ENCODE assay signal across 8 cellular contexts in genomic region chr9:33750839-33751339, GRCh38. TPM values are rescaled to one million over a fixed set of nuclear protein-coding genes. Genes with fewer than 3 reads are reported as not detected.
DNase-seq lines count a peak whose midpoint lies in the region; ATAC-seq and TF ChIP-seq lines count a peak whose summit lies in the region.

No MANE protein-coding gene starts in this region.

- no peaks in the 10 kb centered on the region for H3K9me3 Mint-ChIP-seq in activated T-helper 17 cell treated with anti-CD3 and anti-CD28 coated beads, Interleukin-2, amount 50 U/mL, for 72 hours

- H3K27me3 Mint-ChIP-seq in activated T-helper 17 cell treated with anti-CD3 and anti-CD28 coated beads, Interleukin-2, amount 50 U/mL, for 72 hours = peaks cover 44% of the 10 kb centered on the region

- H3K4me3 Mint-ChIP-seq in activated T-helper 17 cell treated with anti-CD3 and anti-CD28 coated beads, Interleukin-2, amount 50 U/mL, for 72 hours = peak overlapping the region; percentile 19

- H3K4me3 ChIP-seq in fibroblast of the aortic adventitia (ENCODE audit: low read depth, low read length) (peak overlapping the region; percentile 85), skeletal muscle cell (ENCODE audit: low read depth, low read length) (peak overlapping the region; percentile 56)

- H3K4me1 Mint-ChIP-seq in activated T-helper 17 cell treated with anti-CD3 and anti-CD28 coated beads, Interleukin-2, amount 50 U/mL, for 72 hours = peaks cover 5% of the 10 kb centered on the region

- TF ChIP-seq CTCF in fibroblast of the aortic adventitia (IDR thresholded peaks at IDR 0.05; ENCODE audit: insufficient read depth, low read length) = no peak

- peak; percentile 16 for DNase-seq in NCI-H2227 (lab: John Stamatoyannopoulos, UW; ENCODE audit: unreplicated experiment)
- no peak for DNase-seq in NCI-H2227 treated with DMSO at 0.1 percent for 48 hours (lab: John Stamatoyannopoulos, UW)
- no peak for DNase-seq in fibroblast of the aortic adventitia (ENCODE audit: low read depth)
- DNase-seq in skeletal muscle cell (ENCODE audit: low read depth) = no peak
- DNase-seq in UCSD-AML1 (lab: John Stamatoyannopoulos, UW; ENCODE audit: unreplicated experiment) = no peak
- no peak for DNase-seq in cortex of kidney (lab: John Stamatoyannopoulos, UW)

- H3K27ac Mint-ChIP-seq in activated T-helper 17 cell treated with anti-CD3 and anti-CD28 coated beads, Interleukin-2, amount 50 U/mL, for 72 hours = no peak overlapping the region

- peaks cover 6% of the 10 kb centered on the region for H3K36me3 Mint-ChIP-seq in activated T-helper 17 cell treated with anti-CD3 and anti-CD28 coated beads, Interleukin-2, amount 50 U/mL, for 72 hours (ENCODE audit: low read depth)

- ATAC-seq in activated T-helper 17 cell treated with anti-CD3 and anti-CD28 coated beads, Interleukin-2, amount 50 U/mL, for 72 hours (replicated peaks) = no peak
- ATAC-seq in GM18517 (IDR thresholded peaks at IDR 0.05; ENCODE audit: unreplicated experiment) = no peak

RNA-seq across cellular contexts. Expression of gene PRSS3, which starts 44.5 kb away (rescaled TPM):
- not detected for total RNA-seq in activated T-helper 17 cell treated with anti-CD3 and anti-CD28 coated beads, Interleukin-2, amount 50 U/mL, for 72 hours
- total RNA-seq in fibroblast of the aortic adventitia (ENCODE audit: low replicate concordance) = 5.7 and 145 TPM in 2 replicates
